Comparison of ENCODE assay signal across 2 cellular contexts in the genomic region with DNA sequence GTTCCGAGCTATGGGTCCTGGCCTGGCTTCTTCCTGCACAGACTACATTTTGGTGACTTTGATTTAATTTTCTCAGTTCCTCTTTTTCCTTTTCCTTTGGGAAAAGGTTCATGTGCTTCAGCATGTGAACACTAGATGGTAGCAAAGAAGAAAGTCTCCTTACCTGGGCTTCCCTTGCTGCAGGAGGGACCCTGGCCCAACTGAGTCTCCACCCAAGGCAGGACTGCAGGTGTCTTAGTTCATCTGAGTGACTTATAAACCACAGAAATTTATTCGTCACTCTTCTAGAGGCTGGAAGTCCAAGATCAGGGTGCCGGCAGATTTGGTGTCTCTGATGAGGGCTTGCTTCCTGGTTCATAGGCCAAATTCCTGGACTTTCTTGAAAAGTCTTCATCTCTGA.
TF ChIP-seq lines count a peak whose summit lies in the region.

No MANE protein-coding gene starts in this region.

TF ChIP-seq in GM23338, 12 proteins besides CTCF, POLR2A, EP300 and RAD21:
- TF ChIP-seq, protein P1, sequence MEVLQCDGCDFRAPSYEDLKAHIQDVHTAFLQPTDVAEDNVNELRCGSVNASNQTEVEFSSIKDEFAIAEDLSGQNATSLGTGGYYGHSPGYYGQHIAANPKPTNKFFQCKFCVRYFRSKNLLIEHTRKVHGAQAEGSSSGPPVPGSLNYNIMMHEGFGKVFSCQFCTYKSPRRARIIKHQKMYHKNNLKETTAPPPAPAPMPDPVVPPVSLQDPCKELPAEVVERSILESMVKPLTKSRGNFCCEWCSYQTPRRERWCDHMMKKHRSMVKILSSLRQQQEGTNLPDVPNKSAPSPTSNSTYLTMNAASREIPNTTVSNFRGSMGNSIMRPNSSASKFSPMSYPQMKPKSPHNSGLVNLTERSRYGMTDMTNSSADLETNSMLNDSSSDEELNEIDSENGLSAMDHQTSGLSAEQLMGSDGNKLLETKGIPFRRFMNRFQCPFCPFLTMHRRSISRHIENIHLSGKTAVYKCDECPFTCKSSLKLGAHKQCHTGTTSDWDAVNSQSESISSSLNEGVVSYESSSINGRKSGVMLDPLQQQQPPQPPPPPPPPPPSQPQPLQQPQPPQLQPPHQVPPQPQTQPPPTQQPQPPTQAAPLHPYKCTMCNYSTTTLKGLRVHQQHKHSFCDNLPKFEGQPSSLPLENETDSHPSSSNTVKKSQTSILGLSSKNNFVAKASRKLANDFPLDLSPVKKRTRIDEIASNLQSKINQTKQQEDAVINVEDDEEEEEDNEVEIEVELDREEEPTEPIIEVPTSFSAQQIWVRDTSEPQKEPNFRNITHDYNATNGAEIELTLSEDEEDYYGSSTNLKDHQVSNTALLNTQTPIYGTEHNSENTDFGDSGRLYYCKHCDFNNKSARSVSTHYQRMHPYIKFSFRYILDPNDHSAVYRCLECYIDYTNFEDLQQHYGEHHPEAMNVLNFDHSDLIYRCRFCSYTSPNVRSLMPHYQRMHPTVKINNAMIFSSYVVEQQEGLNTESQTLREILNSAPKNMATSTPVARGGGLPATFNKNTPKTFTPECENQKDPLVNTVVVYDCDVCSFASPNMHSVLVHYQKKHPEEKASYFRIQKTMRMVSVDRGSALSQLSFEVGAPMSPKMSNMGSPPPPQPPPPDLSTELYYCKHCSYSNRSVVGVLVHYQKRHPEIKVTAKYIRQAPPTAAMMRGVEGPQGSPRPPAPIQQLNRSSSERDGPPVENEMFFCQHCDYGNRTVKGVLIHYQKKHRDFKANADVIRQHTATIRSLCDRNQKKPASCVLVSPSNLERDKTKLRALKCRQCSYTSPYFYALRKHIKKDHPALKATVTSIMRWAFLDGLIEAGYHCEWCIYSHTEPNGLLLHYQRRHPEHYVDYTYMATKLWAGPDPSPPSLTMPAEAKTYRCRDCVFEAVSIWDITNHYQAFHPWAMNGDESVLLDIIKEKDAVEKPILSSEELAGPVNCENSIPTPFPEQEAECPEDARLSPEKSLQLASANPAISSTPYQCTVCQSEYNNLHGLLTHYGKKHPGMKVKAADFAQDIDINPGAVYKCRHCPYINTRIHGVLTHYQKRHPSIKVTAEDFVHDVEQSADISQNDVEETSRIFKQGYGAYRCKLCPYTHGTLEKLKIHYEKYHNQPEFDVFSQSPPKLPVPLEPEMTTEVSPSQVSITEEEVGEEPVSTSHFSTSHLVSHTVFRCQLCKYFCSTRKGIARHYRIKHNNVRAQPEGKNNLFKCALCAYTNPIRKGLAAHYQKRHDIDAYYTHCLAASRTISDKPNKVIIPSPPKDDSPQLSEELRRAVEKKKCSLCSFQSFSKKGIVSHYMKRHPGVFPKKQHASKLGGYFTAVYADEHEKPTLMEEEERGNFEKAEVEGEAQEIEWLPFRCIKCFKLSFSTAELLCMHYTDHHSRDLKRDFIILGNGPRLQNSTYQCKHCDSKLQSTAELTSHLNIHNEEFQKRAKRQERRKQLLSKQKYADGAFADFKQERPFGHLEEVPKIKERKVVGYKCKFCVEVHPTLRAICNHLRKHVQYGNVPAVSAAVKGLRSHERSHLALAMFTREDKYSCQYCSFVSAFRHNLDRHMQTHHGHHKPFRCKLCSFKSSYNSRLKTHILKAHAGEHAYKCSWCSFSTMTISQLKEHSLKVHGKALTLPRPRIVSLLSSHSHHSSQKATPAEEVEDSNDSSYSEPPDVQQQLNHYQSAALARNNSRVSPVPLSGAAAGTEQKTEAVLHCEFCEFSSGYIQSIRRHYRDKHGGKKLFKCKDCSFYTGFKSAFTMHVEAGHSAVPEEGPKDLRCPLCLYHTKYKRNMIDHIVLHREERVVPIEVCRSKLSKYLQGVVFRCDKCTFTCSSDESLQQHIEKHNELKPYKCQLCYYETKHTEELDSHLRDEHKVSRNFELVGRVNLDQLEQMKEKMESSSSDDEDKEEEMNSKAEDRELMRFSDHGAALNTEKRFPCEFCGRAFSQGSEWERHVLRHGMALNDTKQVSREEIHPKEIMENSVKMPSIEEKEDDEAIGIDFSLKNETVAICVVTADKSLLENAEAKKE (CRISPR knock-in tag; IDR thresholded peaks at IDR 0.05), result no peak

TF ChIP-seq in SK-N-SH, 30 proteins besides CTCF, POLR2A, EP300 and RAD21 (continued from another document):
- no peak for TF ChIP-seq RXRA (IDR thresholded peaks at IDR 0.05; ENCODE audit: borderline replicate concordance, low read depth)
- no peak for TF ChIP-seq RFX5 (IDR thresholded peaks at IDR 0.05; ENCODE audit: low read length)
- TF ChIP-seq, protein P2, sequence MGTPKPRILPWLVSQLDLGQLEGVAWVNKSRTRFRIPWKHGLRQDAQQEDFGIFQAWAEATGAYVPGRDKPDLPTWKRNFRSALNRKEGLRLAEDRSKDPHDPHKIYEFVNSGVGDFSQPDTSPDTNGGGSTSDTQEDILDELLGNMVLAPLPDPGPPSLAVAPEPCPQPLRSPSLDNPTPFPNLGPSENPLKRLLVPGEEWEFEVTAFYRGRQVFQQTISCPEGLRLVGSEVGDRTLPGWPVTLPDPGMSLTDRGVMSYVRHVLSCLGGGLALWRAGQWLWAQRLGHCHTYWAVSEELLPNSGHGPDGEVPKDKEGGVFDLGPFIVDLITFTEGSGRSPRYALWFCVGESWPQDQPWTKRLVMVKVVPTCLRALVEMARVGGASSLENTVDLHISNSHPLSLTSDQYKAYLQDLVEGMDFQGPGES (IDR thresholded peaks at IDR 0.05; ENCODE audit: low read depth, low read length), result no peak
- TF ChIP-seq, protein P3, sequence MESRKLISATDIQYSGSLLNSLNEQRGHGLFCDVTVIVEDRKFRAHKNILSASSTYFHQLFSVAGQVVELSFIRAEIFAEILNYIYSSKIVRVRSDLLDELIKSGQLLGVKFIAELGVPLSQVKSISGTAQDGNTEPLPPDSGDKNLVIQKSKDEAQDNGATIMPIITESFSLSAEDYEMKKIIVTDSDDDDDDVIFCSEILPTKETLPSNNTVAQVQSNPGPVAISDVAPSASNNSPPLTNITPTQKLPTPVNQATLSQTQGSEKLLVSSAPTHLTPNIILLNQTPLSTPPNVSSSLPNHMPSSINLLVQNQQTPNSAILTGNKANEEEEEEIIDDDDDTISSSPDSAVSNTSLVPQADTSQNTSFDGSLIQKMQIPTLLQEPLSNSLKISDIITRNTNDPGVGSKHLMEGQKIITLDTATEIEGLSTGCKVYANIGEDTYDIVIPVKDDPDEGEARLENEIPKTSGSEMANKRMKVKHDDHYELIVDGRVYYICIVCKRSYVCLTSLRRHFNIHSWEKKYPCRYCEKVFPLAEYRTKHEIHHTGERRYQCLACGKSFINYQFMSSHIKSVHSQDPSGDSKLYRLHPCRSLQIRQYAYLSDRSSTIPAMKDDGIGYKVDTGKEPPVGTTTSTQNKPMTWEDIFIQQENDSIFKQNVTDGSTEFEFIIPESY (IDR thresholded peaks at IDR 0.05; ENCODE audit: borderline replicate concordance, low read depth), result no peak
- no peak for TF ChIP-seq GATA2 (CRISPR knock-in tag; IDR thresholded peaks at IDR 0.05)
- no peak for TF ChIP-seq TAF1 (IDR thresholded peaks at IDR 0.05; ENCODE audit: borderline replicate concordance, low read depth, low read length)
